In genomic region chr12:49631336-49631907, GRCh38 we compare ENCODE assay signal across 25 cellular contexts. TPM values are rescaled to one million over a fixed set of nuclear protein-coding genes. Genes with fewer than 3 reads are reported as not detected.
A peak's percentile ranks its signal among the peaks of the same experiment; 100 is the strongest.
DNase-seq lines count a peak whose midpoint lies in the region; ATAC-seq, FAIRE-seq and TF ChIP-seq lines count a peak whose summit lies in the region.
"Had no signal": no experiment of that assay in that cellular context is flagged by ENCODE, and none has a peak within 500 bp of the region (broad histone marks: within the 10 kb centered on the region; RNA-seq: fewer than 3 reads in every experiment).

No MANE protein-coding gene starts in this region.

- no peak overlapping the region for H3K27ac Mint-ChIP-seq in endodermal cell
- H3K27ac Mint-ChIP-seq: B cell; CD4-positive, alpha-beta T cell had no signal

- peaks cover 15% of the 10 kb centered on the region for H3K36me3 Mint-ChIP-seq in endodermal cell (ENCODE audit: low read depth)

- TF ChIP-seq CTCF in Loucy (conservative IDR thresholded peaks at IDR 0.05; ENCODE audit: low read length): peak; percentile 48
- TF ChIP-seq CTCF in endodermal cell (conservative IDR thresholded peaks at IDR 0.05): peak; percentile 52

- H3K27me3 Mint-ChIP-seq in endodermal cell (ENCODE audit: insufficient read depth): no peaks in the 10 kb centered on the region
- H3K27me3 Mint-ChIP-seq: B cell; CD4-positive, alpha-beta T cell had no signal

- H3K4me1 ChIP-seq in Loucy (ENCODE audit: insufficient read depth, low read length, poor library complexity, severe bottlenecking) (peaks cover 13% of the 10 kb centered on the region), endodermal cell (ENCODE audit: control insufficient read depth, insufficient read depth, low read length) (peaks cover 2% of the 10 kb centered on the region)
- H3K4me1 ChIP-seq: Caco-2 had no signal

- peaks cover 5% of the 10 kb centered on the region for H3K4me1 Mint-ChIP-seq in endodermal cell

- H3K27me3 ChIP-seq in Loucy (ENCODE audit: insufficient read depth, low read length, poor library complexity, severe bottlenecking) (no peaks in the 10 kb centered on the region), endodermal cell (ENCODE audit: control insufficient read depth, insufficient read depth, low read length, poor library complexity, severe bottlenecking) (no peaks in the 10 kb centered on the region)

- DNase-seq in activated CD8-positive, alpha-beta memory T cell treated with anti-CD3 and anti-CD28 coated beads, Interleukin-2, amount 50 U/mL, for 48 hours: peak; percentile 49
- DNase-seq in activated CD8-positive, alpha-beta memory T cell treated with anti-CD3 and anti-CD28 coated beads, Interleukin-2, amount 50 U/mL, for 4 hours: no peak
- DNase-seq in endodermal cell: peak; percentile 59
- no peak for DNase-seq in GM12891 (ENCODE audit: insufficient read length, low spot score)
- no peak for DNase-seq in NCI-H510A (lab: John Stamatoyannopoulos, UW)
- no peak for DNase-seq in amniotic stem cell (lab: John Stamatoyannopoulos, UW)
- DNase-seq: CD4-positive, alpha-beta T cell; DMS153; EL; HCEC 1CT; KBM-7; MV-4-11; NCI-H1694 treated with DMSO at 0.1 percent for 48 hours; NCI-H748 treated with DMSO at 0.1 percent for 48 hours; NK-92 treated with Interleukin-12 subunit alpha and Interleukin-12 subunit beta, amount 100 ng/mL, for 24 hours; OCI-M1; SHP77 had no signal

- H3K79me2 ChIP-seq in Loucy (ENCODE audit: insufficient read depth, low read length): no peaks in the 10 kb centered on the region

- no peaks in the 10 kb centered on the region for H4K20me1 ChIP-seq in Loucy (ENCODE audit: insufficient read depth, low read length, poor library complexity, severe bottlenecking)

- no peaks in the 10 kb centered on the region for H3K9me3 Mint-ChIP-seq in endodermal cell
- H3K9me3 Mint-ChIP-seq: CD4-positive, alpha-beta T cell had no signal

- no peak for ATAC-seq in GM18868 (IDR thresholded peaks at IDR 0.05; ENCODE audit: unreplicated experiment)
- ATAC-seq: GM12878 had no signal

- FAIRE-seq in GM12891 (lab: Jason Lieb, UNC): no peak
- FAIRE-seq: GM12878, GM18507 had no signal

- H3K4me2 ChIP-seq in Loucy (ENCODE audit: low read depth, low read length, poor library complexity, severe bottlenecking): no peak overlapping the region

- WGBS in endodermal cell (ENCODE audit: insufficient coverage in 1 of 2, insufficient read length in 1 of 2), 2 experiments: 94% methylated on average over 4 of the region's 6 CpGs

- H3K4me3 Mint-ChIP-seq in endodermal cell: no peak overlapping the region
- H3K4me3 Mint-ChIP-seq: B cell; CD4-positive, alpha-beta T cell had no signal

- no peaks in the 10 kb centered on the region for H3F3A ChIP-seq in Loucy (ENCODE audit: low read depth)

- H2AFZ ChIP-seq in Loucy (ENCODE audit: low read length): no peak overlapping the region

- no peaks in the 10 kb centered on the region for H3K9me2 ChIP-seq in Loucy (replicated peaks; ENCODE audit: low read depth, low read length)

- TF ChIP-seq POLR2A in GM12891 (IDR thresholded peaks at IDR 0.05; ENCODE audit: low read depth, low read length): no peak

- no peaks in the 10 kb centered on the region for H3K36me3 ChIP-seq in Loucy (ENCODE audit: insufficient read depth, low read length)
- peaks cover 5% of the 10 kb centered on the region for H3K36me3 ChIP-seq in endodermal cell (ENCODE audit: control insufficient read depth, insufficient read depth, low read length)

- H3K27ac ChIP-seq in endodermal cell (ENCODE audit: low read depth, low read length): no peak overlapping the region
- H3K27ac ChIP-seq: SK-N-MC had no signal

- H3K9ac ChIP-seq in Loucy (ENCODE audit: low read depth, low read length, poor library complexity, severe bottlenecking) (no peak overlapping the region), endodermal cell (ENCODE audit: extremely low read depth, low read length, poor library complexity, severe bottlenecking) (no peak overlapping the region)

- no peaks in the 10 kb centered on the region for H3K9me3 ChIP-seq in Loucy (ENCODE audit: insufficient read depth, low read depth, low read length)
- H3K9me3 ChIP-seq in endodermal cell (ENCODE audit: control insufficient read depth, low read length): no peaks in the 10 kb centered on the region
- H3K9me3 ChIP-seq: Caco-2 had no signal

- no peak overlapping the region for H3K4me3 ChIP-seq in Loucy (ENCODE audit: low read length, poor library complexity, severe bottlenecking)
- H3K4me3 ChIP-seq in endodermal cell (ENCODE audit: low read length): no peak overlapping the region
- H3K4me3 ChIP-seq: GM12878, SK-N-MC had no signal

TF ChIP-seq in GM12891, 5 proteins besides CTCF, POLR2A, EP300 and RAD21:
- no peak for TF ChIP-seq SPI1 (IDR thresholded peaks at IDR 0.05; ENCODE audit: low read depth, low read length)
- TF ChIP-seq POLR2AphosphoS5 (IDR thresholded peaks at IDR 0.05; ENCODE audit: low read depth, low read length): no peak
- no peak for TF ChIP-seq TAF1 (IDR thresholded peaks at IDR 0.05; ENCODE audit: low read depth, low read length)
- no peak for TF ChIP-seq POU2F2 (IDR thresholded peaks at IDR 0.05; ENCODE audit: low read depth, low read length)
- no peak for TF ChIP-seq PAX5 (IDR thresholded peaks at IDR 0.05; ENCODE audit: insufficient read depth, low read length, severe bottlenecking)

RNA-seq across cellular contexts. Expression of gene PRPF40B, which starts 8.1 kb away (rescaled TPM):
- total RNA-seq in endodermal cell: 10 to 100 TPM; 33.8 to 45.6 TPM
- polyA plus RNA-seq in endodermal cell (2013, experiment 1 of 2): 29.5 TPM
- polyA plus RNA-seq in endodermal cell (2013, experiment 2 of 2): 25.0 TPM
- 6.6 TPM for polyA plus RNA-seq in GM12891 (2012; ENCODE audit: low read depth, missing spikeins)

RNA-seq across cellular contexts. Expression of gene FAM186B, which starts 26.0 kb away (rescaled TPM):
- total RNA-seq in endodermal cell: under 1 TPM; 0.22 to 0.26 TPM
- polyA plus RNA-seq in endodermal cell (2013, experiment 1 of 2): 0.18 TPM
- 0.08 TPM for polyA plus RNA-seq in endodermal cell (2013, experiment 2 of 2)
- 0.92 TPM for polyA plus RNA-seq in GM12891 (2012; ENCODE audit: low read depth, missing spikeins)
- total RNA-seq: RPMI7951 had no signal

Comparison
In these comparisons a context has a peak if more than half of its experiments do, and no peak if none do; other contexts are left out.
1. DNase-seq: peak in activated CD8-positive, alpha-beta memory T cell treated with anti-CD3 and anti-CD28 coated beads, Interleukin-2, amount 50 U/mL, for 48 hours (single experiment) and endodermal cell (single experiment); none in activated CD8-positive, alpha-beta memory T cell treated with anti-CD3 and anti-CD28 coated beads, Interleukin-2, amount 50 U/mL, for 4 hours (single experiment), GM12891 (single experiment), NCI-H510A (single experiment) and amniotic stem cell (single experiment).